In genomic region chr20:36104856-36105255, GRCh38 we compare ENCODE assay signal across 1 cellular context.
TF ChIP-seq lines count a peak whose summit lies in the region.

No MANE protein-coding gene starts in this region.

TF ChIP-seq in HEK293, 187 proteins besides CTCF, POLR2A, EP300 and RAD21 (continued from another document):
- TF ChIP-seq EGR2 (tag by site-specific recombination; IDR thresholded peaks at IDR 0.05; ENCODE audit: low read depth) (peak; percentile 87), ZNF585B (tag by site-specific recombination; IDR thresholded peaks at IDR 0.05) (no peak)
